In the genomic region with DNA sequence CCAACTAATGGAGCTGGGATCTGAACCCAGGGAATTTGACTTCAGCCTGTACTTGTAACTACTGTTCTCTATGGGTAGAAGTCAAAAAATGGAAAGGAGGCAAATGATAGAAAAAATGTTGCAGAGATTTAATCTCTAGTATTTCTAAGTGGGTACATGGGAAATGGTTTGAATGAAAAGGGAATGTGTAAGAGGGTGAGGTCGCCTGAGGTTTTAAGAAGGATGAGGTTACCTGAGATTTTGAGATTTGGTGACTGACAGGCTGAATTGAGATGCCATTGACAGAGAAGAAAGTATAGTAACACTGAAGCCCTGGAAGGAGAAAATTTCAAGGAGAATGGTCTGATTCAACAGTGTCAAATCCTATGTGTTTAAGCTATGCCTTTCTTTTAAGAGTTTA, we compare ENCODE assay signal across 21 cellular contexts. TPM values are rescaled to one million over a fixed set of nuclear protein-coding genes. Genes with fewer than 3 reads are reported as not detected.
DNase-seq lines count a peak whose midpoint lies in the region; ATAC-seq, FAIRE-seq and TF ChIP-seq lines count a peak whose summit lies in the region.
"Had no signal": no experiment of that assay in that cellular context is flagged by ENCODE, and none has a peak within 500 bp of the region (broad histone marks: within the 10 kb centered on the region; RNA-seq: fewer than 3 reads in every experiment).

No MANE protein-coding gene starts in this region.

- H3F3A ChIP-seq in GM23248 (ENCODE audit: insufficient read depth) = peaks cover 17% of the 10 kb centered on the region; the same call in 1 of the 2 replicates

- peaks cover 5% of the 10 kb centered on the region; the same call in 1 of the 2 replicates for H3K36me3 ChIP-seq in GM23248 (ENCODE audit: low read depth)
- peaks cover 46% of the 10 kb centered on the region for H3K36me3 ChIP-seq in Karpas-422 (ENCODE audit: insufficient read depth, low read length)
- H3K36me3 ChIP-seq in keratinocyte (ENCODE audit: control insufficient read depth in 2 of 2, extremely low read depth in 1 of 2, insufficient read depth in 2 of 2, low read length in 2 of 2) = peaks cover 3 to 14% of the 10 kb centered on the region in 2 experiments
- H3K36me3 ChIP-seq in CD4-positive, alpha-beta memory T cell (ENCODE audit: insufficient read depth, low read length) = no peaks in the 10 kb centered on the region
- H3K36me3 ChIP-seq in tibial nerve = no peaks in the 10 kb centered on the region
- no peaks in the 10 kb centered on the region for H3K36me3 ChIP-seq in Peyer's patch

- no peak for ATAC-seq in WTC11
- ATAC-seq: CD8-positive, alpha-beta T cell had no signal

- no peak overlapping the region for H3K9ac ChIP-seq in GM23248
- H3K9ac ChIP-seq in Karpas-422 (ENCODE audit: low read length) = no peak overlapping the region; the same call in 1 of the 2 replicates
- H3K9ac ChIP-seq in keratinocyte (ENCODE audit: control insufficient read depth, extremely low read depth, insufficient read depth, low read length) = no peak overlapping the region
- H3K9ac ChIP-seq: SK-N-SH had no signal

- H3K9me2 ChIP-seq in GM23248 (ENCODE audit: insufficient read depth) = no peaks in the 10 kb centered on the region
- no peaks in the 10 kb centered on the region for H3K9me2 ChIP-seq in Karpas-422 (replicated peaks; ENCODE audit: insufficient read depth, low read length)
- H3K9me2 ChIP-seq: SK-N-SH had no signal

- TF ChIP-seq CTCF in WTC11 (IDR thresholded peaks at IDR 0.05) (no peak), keratinocyte (optimal IDR thresholded peaks at IDR 0.05 in 1 of 3, IDR thresholded peaks at IDR 0.05 in 1 of 3, conservative IDR thresholded peaks at IDR 0.05 in 1 of 3; ENCODE audit: extremely low read depth in 1 of 3, insufficient read depth in 2 of 3, low read length in 3 of 3) (no peak), tibial nerve (IDR thresholded peaks at IDR 0.05) (no peak), Peyer's patch (IDR thresholded peaks at IDR 0.05) (no peak)

- POLR2A ChIA-PET in WTC11 (lab: Charles Lee) = interaction anchor here (1.0 kb wide), 1 partner anchor 75 kb away, joined by 4 read pairs; a partner anchor contains a TSS
- POLR2A ChIA-PET in CD4-positive, alpha-beta memory T cell (lab: Charles Lee; ENCODE audit: partially characterized antibody) = interaction anchor here (0.7 kb wide), 1 partner anchor 44 kb away, joined by 3 read pairs; no protein-coding TSS in a partner anchor

- FAIRE-seq in keratinocyte (lab: Jason Lieb, UNC) = no peak
- FAIRE-seq: GM18507 had no signal

- TF ChIP-seq EP300 in tibial nerve (IDR thresholded peaks at IDR 0.05) = no peak

- H3K4me1 Mint-ChIP-seq in WTC11 = peaks cover 34% of the 10 kb centered on the region
- H3K4me1 Mint-ChIP-seq in CD4-positive, alpha-beta memory T cell = peaks cover 22 to 33% (median 30%) of the 10 kb centered on the region in 4 donors

- DNase-seq in GM23248 (no peak), Karpas-422 (no peak), WTC11 (ENCODE audit: low spot score) (no peak), keratinocyte (ENCODE audit: low read depth, low spot score) (no peak), NCI-H2081 (lab: John Stamatoyannopoulos, UW) (no peak), tibial nerve (ENCODE audit: low spot score in 2 of 2) (no peak), Peyer's patch (no peak)
- DNase-seq in CD4-positive, alpha-beta memory T cell = no peak
- DNase-seq: BE2C; CD8-positive, alpha-beta T cell; DMS153; GOT3; HCEC 1CT; NCI-H1105 treated with DMSO at 0.1 percent for 48 hours; NCI-H446; NCI-H526; PC-9; SHP77 treated with DMSO at 0.1 percent for 48 hours; SK-N-SH had no signal

- H3K4me3 ChIP-seq in GM23248 = no peak overlapping the region
- peak overlapping the region; percentile 26 for H3K4me3 ChIP-seq in Karpas-422 (ENCODE audit: low read length)
- H3K4me3 ChIP-seq in keratinocyte (ENCODE audit: control insufficient read depth in 2 of 3, extremely low read depth in 1 of 3, insufficient read depth in 2 of 3, low read depth in 1 of 3, low read length in 3 of 3) = no peak overlapping the region
- H3K4me3 ChIP-seq in CD4-positive, alpha-beta memory T cell (ENCODE audit: low read length in 2 of 2) = no peak overlapping the region
- H3K4me3 ChIP-seq in tibial nerve = no peak overlapping the region
- H3K4me3 ChIP-seq in Peyer's patch = no peak overlapping the region
- H3K4me3 ChIP-seq: PC-9 had no signal

- no peaks in the 10 kb centered on the region for H3K27me3 ChIP-seq in GM23248 (replicated peaks; ENCODE audit: insufficient read depth)
- no peaks in the 10 kb centered on the region for H3K27me3 ChIP-seq in Karpas-422 (ENCODE audit: low read length)
- no peaks in the 10 kb centered on the region for H3K27me3 ChIP-seq in keratinocyte (ENCODE audit: control insufficient read depth, extremely low read depth, insufficient read depth, low read length)
- H3K27me3 ChIP-seq in CD4-positive, alpha-beta memory T cell (ENCODE audit: insufficient read depth, low read length) = no peaks in the 10 kb centered on the region
- no peaks in the 10 kb centered on the region for H3K27me3 ChIP-seq in tibial nerve
- H3K27me3 ChIP-seq in Peyer's patch = no peaks in the 10 kb centered on the region
- H3K27me3 ChIP-seq: BE2C had no signal

- H3K27ac Mint-ChIP-seq in WTC11 = peak overlapping the region; percentile 30; the same call in 1 of the 2 replicates
- H3K27ac Mint-ChIP-seq in CD4-positive, alpha-beta memory T cell = peak overlapping the region in 1 of 7 donors; percentile 3
- H3K27ac Mint-ChIP-seq: CD8-positive, alpha-beta T cell had no signal

- H3K36me3 Mint-ChIP-seq in WTC11 = peaks cover 4% of the 10 kb centered on the region
- peaks cover 3% of the 10 kb centered on the region in 2 donors for H3K36me3 Mint-ChIP-seq in CD4-positive, alpha-beta memory T cell
- H3K36me3 Mint-ChIP-seq: CD8-positive, alpha-beta T cell had no signal

- H3K4me2 ChIP-seq in GM23248 (ENCODE audit: unreplicated experiment) (peak overlapping the region; percentile 17), Karpas-422 (ENCODE audit: low read depth, low read length, poor library complexity, severe bottlenecking) (peak overlapping the region; percentile 56), keratinocyte (ENCODE audit: control insufficient read depth, extremely low read depth, insufficient read depth, low read depth, low read length) (peak overlapping the region; percentile 39)
- H3K4me2 ChIP-seq: PC-9 had no signal

- no peaks in the 10 kb centered on the region for H3K27me3 Mint-ChIP-seq in WTC11 (ENCODE audit: low read depth)
- H3K27me3 Mint-ChIP-seq in CD4-positive, alpha-beta memory T cell = no peaks in the 10 kb centered on the region

- H3K4me1 ChIP-seq in GM23248 (ENCODE audit: insufficient read depth) = peaks cover 22% of the 10 kb centered on the region
- H3K4me1 ChIP-seq in Karpas-422 (ENCODE audit: low read length) = peaks cover 67% of the 10 kb centered on the region
- H3K4me1 ChIP-seq in keratinocyte (ENCODE audit: control insufficient read depth, extremely low read depth, insufficient read depth, low read length) = peaks cover 14% of the 10 kb centered on the region
- H3K4me1 ChIP-seq in CD4-positive, alpha-beta memory T cell (ENCODE audit: insufficient read depth, low read length) = peaks cover 22% of the 10 kb centered on the region
- H3K4me1 ChIP-seq in tibial nerve = peaks cover 0 to 48% (median 22%) of the 10 kb centered on the region in 4 donors
- peaks cover 0 to 8% (median 0%) of the 10 kb centered on the region in 4 donors for H3K4me1 ChIP-seq in Peyer's patch

- 95 to 100% methylated on average over 1 of the region's 1 CpG for WGBS in GM23248 (ENCODE audit: low coverage in 1 of 2, low lambda C conversion rate in 2 of 2, missing lambda C conversion rate in 2 of 2), 2 experiments
- WGBS in tibial nerve, 2 donors = 94 to 98% methylated on average over 1 of the region's 1 CpG

- TF ChIP-seq POLR2A in tibial nerve (IDR thresholded peaks at IDR 0.05) (no peak), Peyer's patch (IDR thresholded peaks at IDR 0.05) (no peak)

- H3K27ac ChIP-seq in GM23248 = no peak overlapping the region
- peak overlapping the region; percentile 98 for H3K27ac ChIP-seq in Karpas-422 (ENCODE audit: low read length)
- no peak overlapping the region for H3K27ac ChIP-seq in keratinocyte (ENCODE audit: control insufficient read depth, insufficient read depth, low read length)
- H3K27ac ChIP-seq in CD4-positive, alpha-beta memory T cell (ENCODE audit: low read depth, low read length) = no peak overlapping the region
- H3K27ac ChIP-seq in tibial nerve = no peak overlapping the region
- no peak overlapping the region for H3K27ac ChIP-seq in Peyer's patch
- H3K27ac ChIP-seq: PC-9, RWPE1 had no signal

- no peaks in the 10 kb centered on the region for H3K9me1 ChIP-seq in keratinocyte (ENCODE audit: control insufficient read depth, extremely low read depth, insufficient read depth, low read length)

- dilution Hi-C loops in keratinocyte (cut with MboI; ENCODE audit: extremely low pct_ligation_motif_present, low sequenced_read_pairs) = no loop called here

- H3K9me3 ChIP-seq in GM23248 (ENCODE audit: low read depth) = no peaks in the 10 kb centered on the region
- H3K9me3 ChIP-seq in Karpas-422 (ENCODE audit: low read length) = no peaks in the 10 kb centered on the region
- H3K9me3 ChIP-seq in keratinocyte (ENCODE audit: control insufficient read depth, low read depth, low read length) = no peaks in the 10 kb centered on the region
- no peaks in the 10 kb centered on the region for H3K9me3 ChIP-seq in CD4-positive, alpha-beta memory T cell (ENCODE audit: control insufficient read depth in 1 of 2, low read length in 2 of 2)
- H3K9me3 ChIP-seq in tibial nerve = no peaks in the 10 kb centered on the region
- no peaks in the 10 kb centered on the region for H3K9me3 ChIP-seq in Peyer's patch
- H3K9me3 ChIP-seq: BE2C, SK-N-SH had no signal

- CTCF ChIA-PET in WTC11 (lab: Charles Lee) = no interaction called here
- CTCF ChIA-PET in CD4-positive, alpha-beta memory T cell (lab: Charles Lee; ENCODE audit: partially characterized antibody) = interaction anchor here (1.0 kb wide), 1 partner anchor 122 kb away, joined by 3 read pairs; no protein-coding TSS in a partner anchor

- H4K20me1 ChIP-seq in GM23248 (ENCODE audit: insufficient read depth) = peaks cover 22% of the 10 kb centered on the region; the same call in 1 of the 2 replicates
- H4K20me1 ChIP-seq in Karpas-422 (ENCODE audit: insufficient read depth, low read depth, low read length) = peaks cover 8% of the 10 kb centered on the region; the same call in 1 of the 2 replicates
- H4K20me1 ChIP-seq in keratinocyte (ENCODE audit: control insufficient read depth, extremely low read depth, insufficient read depth, low read length) = peaks cover 4% of the 10 kb centered on the region

- 0 out of 2 replicates have a peak, but pooled peaks cover 3% of the 10 kb centered on the region for H3K9me3 Mint-ChIP-seq in WTC11
- peaks cover 0 to 2% (median 0%) of the 10 kb centered on the region in 8 donors for H3K9me3 Mint-ChIP-seq in CD4-positive, alpha-beta memory T cell
- H3K9me3 Mint-ChIP-seq: CD8-positive, alpha-beta T cell had no signal

- intact Hi-C loops in CD4-positive, alpha-beta memory T cell (cut with micrococcal nuclease) = loop anchor here (5.0 to 10.0 kb wide), 2 partner anchors 58 to 119 kb away; a partner anchor contains a TSS

- H2AFZ ChIP-seq in GM23248 (no peak overlapping the region), Karpas-422 (ENCODE audit: low read length) (no peak overlapping the region), keratinocyte (ENCODE audit: control insufficient read depth, low read length) (no peak overlapping the region)
- H2AFZ ChIP-seq: PC-9 had no signal

- H3K79me2 ChIP-seq in GM23248 (ENCODE audit: insufficient read depth) (peaks cover 96% of the 10 kb centered on the region), Karpas-422 (ENCODE audit: low read length) (peaks cover 94% of the 10 kb centered on the region), keratinocyte (ENCODE audit: control insufficient read depth, insufficient read depth, low read length) (peaks cover 92% of the 10 kb centered on the region)

- in situ Hi-C loops in GM23248 (cut with MboI) = no loop called here

- H3K4me3 Mint-ChIP-seq in WTC11 = no peak overlapping the region
- H3K4me3 Mint-ChIP-seq in CD4-positive, alpha-beta memory T cell = peak overlapping the region in 1 of 8 donors; percentile 14
- H3K4me3 Mint-ChIP-seq: CD8-positive, alpha-beta T cell had no signal

RNA-seq across cellular contexts. Expression of a gene that starts 5.5 kb away (rescaled TPM):
- 28.7 and 52.6 TPM in 2 replicates for total RNA-seq in GM23248 (2014; rRNA removed; shearing (Covaris generic))
- 9.9 and 10.9 TPM in 2 replicates for polyA plus RNA-seq in GM23248 (2016; fragmentation: Nextera tagmentation; extraction: Ambion mirVana)
- 29.4 and 56.5 TPM in 2 replicates for total RNA-seq in Karpas-422 (2014; rRNA removed; shearing (Covaris generic); ENCODE audit: low replicate concordance)
- 18.1 to 20.7 TPM (median 19.0 TPM) in 3 replicates for total RNA-seq in WTC11 (2021)
- 28.9 to 47.8 TPM (median 38.2 TPM) in 3 replicates for polyA plus RNA-seq in keratinocyte
- 76.4 TPM for polyA plus RNA-seq in keratinocyte (2011; ENCODE audit: low read depth)
- 23.1 and 45.8 TPM in 2 replicates for polyA plus RNA-seq in keratinocyte (2011; cell fraction: cytosol; rRNA removed)
- polyA plus RNA-seq in keratinocyte (2011; cell fraction: nucleus; rRNA removed) = 52.8 and 62.3 TPM in 2 replicates
- 38.7 and 42.8 TPM in 2 replicates for polyA plus RNA-seq in keratinocyte (2012; ENCODE audit: low replicate concordance)
- 28.0 to 91.3 TPM (median 69.4 TPM) in 3 replicates for polyA minus RNA-seq in keratinocyte
- 44.1 TPM for polyA minus RNA-seq in keratinocyte (2011; cell fraction: cytosol; rRNA and poly(A)+ RNA removed)
- 64.9 and 170 TPM in 2 replicates for polyA minus RNA-seq in keratinocyte (2011; cell fraction: nucleus; rRNA and poly(A)+ RNA removed)
- 1 to 10 TPM; 6.1 to 7.5 TPM for total RNA-seq in CD4-positive, alpha-beta memory T cell
- polyA plus RNA-seq in CD4-positive, alpha-beta memory T cell = 1 to 10 TPM; 1.1 to 1.4 TPM
- 10 to 100 TPM; 27.3 to 38.9 (median 31.6) TPM for total RNA-seq in tibial nerve
- total RNA-seq in Peyer's patch = 10 to 100 TPM in 1 of 4 donors, 1 to 10 TPM in 3; 4.9 to 21.5 (median 8.1) TPM
